ENCODE assay signal across 11 cellular contexts in genomic region chrX:2875798-2876399, GRCh38. TPM values are rescaled to one million over a fixed set of nuclear protein-coding genes. Genes with fewer than 3 reads are reported as not detected.
A peak's percentile ranks its signal among the peaks of the same experiment; 100 is the strongest.
DNase-seq lines count a peak whose midpoint lies in the region; ATAC-seq and TF ChIP-seq lines count a peak whose summit lies in the region.
"Had no signal": no experiment of that assay in that cellular context is flagged by ENCODE, and none has a peak within 500 bp of the region (broad histone marks: within the 10 kb centered on the region; RNA-seq: fewer than 3 reads in every experiment).

No MANE protein-coding gene starts in this region.

- H3K4me2 ChIP-seq in DND-41 (ENCODE audit: insufficient read depth, low read length) = no peak overlapping the region

- H3K9me3 ChIP-seq in DND-41 (ENCODE audit: insufficient read depth, low read length, severe bottlenecking) = no peaks in the 10 kb centered on the region

- H3K36me3 ChIP-seq in DND-41 (ENCODE audit: insufficient read depth, low read length) = no peaks in the 10 kb centered on the region

- TF ChIP-seq CTCF in DND-41 (IDR thresholded peaks at IDR 0.05; ENCODE audit: borderline replicate concordance, extremely low read depth, low read length, poor library complexity, severe bottlenecking) (peak; percentile 44), astrocyte of the cerebellum (IDR thresholded peaks at IDR 0.05; ENCODE audit: low read depth, low read length, missing control alignments) (peak; percentile 21)

- no peak overlapping the region for H2AFZ ChIP-seq in DND-41 (ENCODE audit: low read depth, low read length)

- no peaks in the 10 kb centered on the region for H4K20me1 ChIP-seq in DND-41 (ENCODE audit: insufficient read depth, low read length)

- no peak for ATAC-seq in DND-41 (ENCODE audit: insufficient read depth, low read depth)
- no peak for ATAC-seq in GM19023 (IDR thresholded peaks at IDR 0.05; ENCODE audit: unreplicated experiment)

- no peaks in the 10 kb centered on the region for H3K79me2 ChIP-seq in DND-41 (ENCODE audit: insufficient read depth, low read length)

- no peak overlapping the region for H3K9ac ChIP-seq in DND-41 (ENCODE audit: low read depth, low read length)

- no peak for DNase-seq in DND-41
- DNase-seq in KBM-7 = peak; percentile 47
- DNase-seq in astrocyte of the cerebellum (ENCODE audit: low read depth) = no peak
- DNase-seq in lung microvascular endothelial cell (ENCODE audit: low read depth in 2 of 2) = peak; percentile 30 to 31
- no peak for DNase-seq in NCI-H2227 (lab: John Stamatoyannopoulos, UW; ENCODE audit: unreplicated experiment)
- DNase-seq in NCI-H2171 treated with DMSO at 0.1 percent for 48 hours (lab: John Stamatoyannopoulos, UW) = no peak
- no peak for DNase-seq in D341Med (ENCODE audit: low spot score)
- DNase-seq: activated T-cell treated with anti-CD3 and anti-CD28 coated beads for 4 hours; effector CD8-positive, alpha-beta T cell; NK-92 treated with Interleukin-12 subunit alpha and Interleukin-12 subunit beta, amount 100 ng/mL, for 24 hours had no signal

- H3K27me3 ChIP-seq in DND-41 (ENCODE audit: insufficient read depth, low read length, poor library complexity) = no peaks in the 10 kb centered on the region

- H3K4me3 ChIP-seq in DND-41 (ENCODE audit: low read depth in 1 of 2, low read length in 2 of 2) (no peak overlapping the region), astrocyte of the cerebellum (ENCODE audit: low read depth, low read length) (no peak overlapping the region)

- no peak overlapping the region for H3K27ac ChIP-seq in DND-41 (ENCODE audit: low read length)

- H3K4me1 ChIP-seq in DND-41 (ENCODE audit: insufficient read depth, low read length) = no peaks in the 10 kb centered on the region

- in situ Hi-C loops in KBM-7 (cut with MboI; ENCODE audit: low pct_unique_long_range_greater_than_20kb, low sequenced_read_pairs) = no loop called here
- in situ Hi-C loops in astrocyte of the cerebellum (cut with HindIII; ENCODE audit: low sequenced_read_pairs) = no loop called here

RNA-seq across cellular contexts. Expression of gene GYG2, which starts 47.2 kb away (rescaled TPM):
- total RNA-seq in lung microvascular endothelial cell = 0.22 and 0.40 TPM in 2 replicates

RNA-seq across cellular contexts. Expression of gene ARSD, which starts 53.2 kb away (rescaled TPM):
- total RNA-seq in lung microvascular endothelial cell = 17.4 and 21.6 TPM in 2 replicates

Comparison
In these comparisons a context has a peak if more than half of its experiments do, and no peak if none do; other contexts are left out.
1. DNase-seq: peak in KBM-7 (single experiment) and lung microvascular endothelial cell (2 of 2); none in DND-41 (single experiment), astrocyte of the cerebellum (single experiment), NCI-H2227 (single experiment), NCI-H2171 treated with DMSO at 0.1 percent for 48 hours (single experiment) and D341Med (single experiment).